ENCODE assay signal across 12 cellular contexts in the genomic region with DNA sequence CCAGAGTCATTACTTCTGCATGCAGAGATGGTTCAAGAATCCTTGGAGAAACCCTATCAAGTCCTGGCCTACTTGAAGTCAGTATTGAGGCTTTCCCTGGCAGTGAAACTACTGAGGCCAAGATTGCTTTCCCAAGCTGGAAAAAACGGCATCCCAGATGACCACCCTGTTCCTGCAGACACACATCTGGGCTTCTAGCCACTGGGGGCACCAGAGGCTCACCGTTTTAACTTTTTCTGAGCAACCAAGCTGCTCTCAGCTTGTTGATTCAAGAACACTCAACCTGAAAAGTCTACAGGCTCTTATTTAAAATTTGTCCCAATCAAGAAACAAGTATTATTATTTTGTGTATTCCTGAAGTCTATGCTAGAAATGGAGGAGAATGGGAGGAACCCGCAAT.
DNase-seq lines count a peak whose midpoint lies in the region; ATAC-seq and TF ChIP-seq lines count a peak whose summit lies in the region.
"Had no signal": no experiment of that assay in that cellular context is flagged by ENCODE, and none has a peak within 500 bp of the region (broad histone marks: within the 10 kb centered on the region; RNA-seq: fewer than 3 reads in every experiment).

No MANE protein-coding gene starts in this region.

- POLR2A ChIA-PET in AG04450 (lab: Yijun Ruan, JAX) (interaction anchor here (0.9 kb wide), 1 partner anchor 68 kb away, joined by 5 read pairs; no protein-coding TSS in a partner anchor), SK-N-SH (lab: Yijun Ruan, JAX) (no interaction called here)

- TF ChIP-seq RAD21 in SK-N-SH (IDR thresholded peaks at IDR 0.05; ENCODE audit: low read length) = peak; percentile 52

- no peaks in the 10 kb centered on the region for H3K4me1 Mint-ChIP-seq in activated CD8-positive, alpha-beta memory T cell treated with anti-CD3 and anti-CD28 coated beads, Interleukin-2, amount 10 ng/mL, durations not matched to agents 7 days and 5 days
- H3K4me1 Mint-ChIP-seq: memory B cell had no signal

- H3K36me3 Mint-ChIP-seq in activated CD8-positive, alpha-beta memory T cell treated with anti-CD3 and anti-CD28 coated beads, Interleukin-2, amount 10 ng/mL, durations not matched to agents 7 days and 5 days = peaks cover 2% of the 10 kb centered on the region

- no peak for ATAC-seq in GM18502 (IDR thresholded peaks at IDR 0.05; ENCODE audit: poor library complexity, unreplicated experiment)
- ATAC-seq in activated CD8-positive, alpha-beta memory T cell treated with anti-CD3 and anti-CD28 coated beads, Interleukin-2, amount 10 ng/mL, durations not matched to agents 7 days and 5 days = no peak

- H4K20me1 ChIP-seq in SK-N-SH (ENCODE audit: insufficient read depth) = no peaks in the 10 kb centered on the region

- H3K9ac ChIP-seq in SK-N-SH = no peak overlapping the region

- no peak for DNase-seq in AG04450 (ENCODE audit: low read depth, low spot score)
- peak; percentile 76 for DNase-seq in H7
- peak; percentile 43 for DNase-seq in SK-N-SH
- DNase-seq in hepatic stellate cell (ENCODE audit: low spot score) = peak; percentile 27
- no peak for DNase-seq in hypothalamus (lab: John Stamatoyannopoulos, UW)
- DNase-seq in activated naive CD4-positive, alpha-beta T cell (lab: John Stamatoyannopoulos, UW) = no peak
- DNase-seq in activated CD8-positive, alpha-beta memory T cell treated with anti-CD3 and anti-CD28 coated beads, Interleukin-2, amount 10 ng/mL, durations not matched to agents 7 days and 5 days = no peak
- DNase-seq: aorta, NCI-H1092 treated with DMSO at 0.1 percent for 48 hours had no signal

- no peak overlapping the region for H2AFZ ChIP-seq in SK-N-SH (ENCODE audit: low read depth)

- H3K9me3 ChIP-seq in AG04450 (ENCODE audit: control insufficient read depth, insufficient read depth, low read length) = peaks cover 6% of the 10 kb centered on the region; the same call in 1 of the 2 replicates
- H3K9me3 ChIP-seq in SK-N-SH = no peaks in the 10 kb centered on the region
- H3K9me3 ChIP-seq: vagina had no signal

- H3K27ac ChIP-seq in AG04450 (ENCODE audit: low read depth, low read length) (no peak overlapping the region), SK-N-SH (ENCODE audit: low read depth in 2 of 2, low read length in 1 of 2) (no peak overlapping the region)
- H3K27ac ChIP-seq: vagina had no signal

- no peak for TF ChIP-seq EP300 in SK-N-SH (IDR thresholded peaks at IDR 0.05; ENCODE audit: borderline replicate concordance in 1 of 2, low read depth in 1 of 2, low read length in 1 of 2)

- CTCF ChIA-PET in AG04450 (lab: Charles Lee) = interaction anchor here (0.7 to 1.2 kb wide), 7 partner anchors 10 to 79 kb away, joined by 3 to 4 read pairs (median 3); no protein-coding TSS in a partner anchor
- CTCF ChIA-PET in SK-N-SH (lab: Yijun Ruan, JAX) = interaction anchor here (0.7 to 1.9 kb wide), 6 partner anchors 9 to 209 kb away, joined by 3 to 5 read pairs (median 4); no protein-coding TSS in a partner anchor
- CTCF ChIA-PET in activated CD8-positive, alpha-beta memory T cell treated with anti-CD3 and anti-CD28 coated beads, Interleukin-2, amount 10 ng/mL, durations not matched to agents 7 days and 5 days (lab: Charles Lee) = interaction anchor here (0.6 kb wide), 1 partner anchor 109 kb away, joined by 3 read pairs; no protein-coding TSS in a partner anchor

- no peaks in the 10 kb centered on the region for H3F3A ChIP-seq in SK-N-SH (replicated peaks; ENCODE audit: insufficient read depth)

- no peak overlapping the region for H3K27ac Mint-ChIP-seq in activated CD8-positive, alpha-beta memory T cell treated with anti-CD3 and anti-CD28 coated beads, Interleukin-2, amount 10 ng/mL, durations not matched to agents 7 days and 5 days
- H3K27ac Mint-ChIP-seq: memory B cell had no signal

- no peak overlapping the region for H3K4me3 Mint-ChIP-seq in activated CD8-positive, alpha-beta memory T cell treated with anti-CD3 and anti-CD28 coated beads, Interleukin-2, amount 10 ng/mL, durations not matched to agents 7 days and 5 days
- H3K4me3 Mint-ChIP-seq: memory B cell had no signal

- TF ChIP-seq CTCF in AG04450 (IDR thresholded peaks at IDR 0.05; ENCODE audit: low read depth, low read length) = peak; percentile 58
- peak; percentile 44 for TF ChIP-seq CTCF in SK-N-SH (IDR thresholded peaks at IDR 0.05)

- no peak overlapping the region; the same call in 1 of the 2 replicates for H3K4me2 ChIP-seq in SK-N-SH

- no peaks in the 10 kb centered on the region for H3K36me3 ChIP-seq in H7 (replicated peaks; ENCODE audit: control insufficient read depth, insufficient read depth, low read length)
- H3K36me3 ChIP-seq in SK-N-SH (replicated peaks in 1 of 2; ENCODE audit: control insufficient read depth in 1 of 2, insufficient read depth in 2 of 2, low read length in 1 of 2) = no peaks in the 10 kb centered on the region
- H3K36me3 ChIP-seq: vagina had no signal

- WGBS in SK-N-SH (ENCODE audit: low lambda C conversion rate) = 37% methylated on average over 3 of the region's 3 CpGs

- H3K9me3 Mint-ChIP-seq in activated CD8-positive, alpha-beta memory T cell treated with anti-CD3 and anti-CD28 coated beads, Interleukin-2, amount 10 ng/mL, durations not matched to agents 7 days and 5 days (ENCODE audit: low read depth) = peaks cover 3% of the 10 kb centered on the region

- no peaks in the 10 kb centered on the region for H3K79me2 ChIP-seq in SK-N-SH (ENCODE audit: insufficient read depth)

- no peaks in the 10 kb centered on the region for H3K27me3 ChIP-seq in AG04450 (ENCODE audit: control insufficient read depth, insufficient read depth, low read length)
- H3K27me3 ChIP-seq in H7 (ENCODE audit: control insufficient read depth, insufficient read depth, low read length) = no peaks in the 10 kb centered on the region
- no peaks in the 10 kb centered on the region for H3K27me3 ChIP-seq in SK-N-SH (ENCODE audit: insufficient read depth)
- H3K27me3 ChIP-seq: vagina had no signal

- H3K9me2 ChIP-seq in SK-N-SH = no peaks in the 10 kb centered on the region

- H3K4me1 ChIP-seq in SK-N-SH (ENCODE audit: control insufficient read depth in 1 of 2, insufficient read depth in 2 of 2, low read depth in 1 of 2, low read length in 1 of 2) = no peaks in the 10 kb centered on the region
- H3K4me1 ChIP-seq: vagina had no signal

- H3K27me3 Mint-ChIP-seq in activated CD8-positive, alpha-beta memory T cell treated with anti-CD3 and anti-CD28 coated beads, Interleukin-2, amount 10 ng/mL, durations not matched to agents 7 days and 5 days = peaks cover 4% of the 10 kb centered on the region
- H3K27me3 Mint-ChIP-seq: memory B cell had no signal

- H3K4me3 ChIP-seq in AG04450 (ENCODE audit: low read depth, low read length) = no peak overlapping the region
- H3K4me3 ChIP-seq in H7 (ENCODE audit: insufficient read depth, low read depth, low read length) = no peak overlapping the region
- H3K4me3 ChIP-seq in SK-N-SH (ENCODE audit: low read depth in 2 of 2, low read length in 1 of 2) = no peak overlapping the region
- H3K4me3 ChIP-seq: vagina had no signal

TF ChIP-seq in SK-N-SH, 30 proteins besides CTCF, POLR2A, EP300 and RAD21:
- no peak for TF ChIP-seq MXI1 (IDR thresholded peaks at IDR 0.05; ENCODE audit: low read depth, low read length)
- no peak for TF ChIP-seq GATA2 (CRISPR knock-in tag; IDR thresholded peaks at IDR 0.05)
- TF ChIP-seq, protein P1, sequence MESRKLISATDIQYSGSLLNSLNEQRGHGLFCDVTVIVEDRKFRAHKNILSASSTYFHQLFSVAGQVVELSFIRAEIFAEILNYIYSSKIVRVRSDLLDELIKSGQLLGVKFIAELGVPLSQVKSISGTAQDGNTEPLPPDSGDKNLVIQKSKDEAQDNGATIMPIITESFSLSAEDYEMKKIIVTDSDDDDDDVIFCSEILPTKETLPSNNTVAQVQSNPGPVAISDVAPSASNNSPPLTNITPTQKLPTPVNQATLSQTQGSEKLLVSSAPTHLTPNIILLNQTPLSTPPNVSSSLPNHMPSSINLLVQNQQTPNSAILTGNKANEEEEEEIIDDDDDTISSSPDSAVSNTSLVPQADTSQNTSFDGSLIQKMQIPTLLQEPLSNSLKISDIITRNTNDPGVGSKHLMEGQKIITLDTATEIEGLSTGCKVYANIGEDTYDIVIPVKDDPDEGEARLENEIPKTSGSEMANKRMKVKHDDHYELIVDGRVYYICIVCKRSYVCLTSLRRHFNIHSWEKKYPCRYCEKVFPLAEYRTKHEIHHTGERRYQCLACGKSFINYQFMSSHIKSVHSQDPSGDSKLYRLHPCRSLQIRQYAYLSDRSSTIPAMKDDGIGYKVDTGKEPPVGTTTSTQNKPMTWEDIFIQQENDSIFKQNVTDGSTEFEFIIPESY (IDR thresholded peaks at IDR 0.05; ENCODE audit: borderline replicate concordance, low read depth) = no peak
- no peak for TF ChIP-seq TEAD4 (IDR thresholded peaks at IDR 0.05; ENCODE audit: borderline replicate concordance, insufficient read depth)
- TF ChIP-seq FOSL2 (IDR thresholded peaks at IDR 0.05; ENCODE audit: borderline replicate concordance, low read depth) = no peak
- TF ChIP-seq MEF2A (IDR thresholded peaks at IDR 0.05; ENCODE audit: borderline replicate concordance, low read depth) = no peak
- no peak for TF ChIP-seq SIN3A (IDR thresholded peaks at IDR 0.05; ENCODE audit: borderline replicate concordance, low read depth, low read length)
- TF ChIP-seq FOXJ3 (CRISPR knock-in tag; IDR thresholded peaks at IDR 0.05) = no peak
- TF ChIP-seq, protein P2, sequence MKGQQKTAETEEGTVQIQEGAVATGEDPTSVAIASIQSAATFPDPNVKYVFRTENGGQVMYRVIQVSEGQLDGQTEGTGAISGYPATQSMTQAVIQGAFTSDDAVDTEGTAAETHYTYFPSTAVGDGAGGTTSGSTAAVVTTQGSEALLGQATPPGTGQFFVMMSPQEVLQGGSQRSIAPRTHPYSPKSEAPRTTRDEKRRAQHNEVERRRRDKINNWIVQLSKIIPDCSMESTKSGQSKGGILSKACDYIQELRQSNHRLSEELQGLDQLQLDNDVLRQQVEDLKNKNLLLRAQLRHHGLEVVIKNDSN (IDR thresholded peaks at IDR 0.05; ENCODE audit: borderline replicate concordance, low read depth) = no peak
- no peak for TF ChIP-seq JUND (IDR thresholded peaks at IDR 0.05)
- TF ChIP-seq FOXM1 (IDR thresholded peaks at IDR 0.05; ENCODE audit: low read depth) = no peak

Comparison
In these comparisons a context has a peak if more than half of its experiments do, and no peak if none do; other contexts are left out.
1. DNase-seq: peak in H7 (single experiment), SK-N-SH (single experiment) and hepatic stellate cell (single experiment); none in AG04450 (single experiment), hypothalamus (0 of 51), activated naive CD4-positive, alpha-beta T cell (0 of 4) and activated CD8-positive, alpha-beta memory T cell treated with anti-CD3 and anti-CD28 coated beads, Interleukin-2, amount 10 ng/mL, durations not matched to agents 7 days and 5 days (single experiment).